In genomic region chr3:78029775-78030174, GRCh38 we compare ENCODE assay signal across 22 cellular contexts.
DNase-seq lines count a peak whose midpoint lies in the region; ATAC-seq and TF ChIP-seq lines count a peak whose summit lies in the region.
"Had no signal": no experiment of that assay in that cellular context is flagged by ENCODE, and none has a peak within 500 bp of the region (broad histone marks: within the 10 kb centered on the region; RNA-seq: fewer than 3 reads in every experiment).

No MANE protein-coding gene starts in this region.

- H3K9me3 Mint-ChIP-seq in chondrocyte (ENCODE audit: low read depth) (no peaks in the 10 kb centered on the region), nephron progenitor cell (peaks cover 5% of the 10 kb centered on the region)

- H3K27me3 Mint-ChIP-seq in chondrocyte (ENCODE audit: low read depth) (no peaks in the 10 kb centered on the region), nephron progenitor cell (ENCODE audit: low read depth, poor library complexity) (peaks cover 2% of the 10 kb centered on the region)

- no peaks in the 10 kb centered on the region for H3K9me3 ChIP-seq in sigmoid colon
- H3K9me3 ChIP-seq: A549 had no signal

- TF ChIP-seq CTCF in 22Rv1 (IDR thresholded peaks at IDR 0.05) (0 out of 2 replicates have a peak, but pooled peaks have one; percentile 5), chondrocyte (IDR thresholded peaks at IDR 0.05) (peak; percentile 13), nephron progenitor cell (IDR thresholded peaks at IDR 0.05) (no peak), sigmoid colon (IDR thresholded peaks at IDR 0.05) (no peak)

- H3K36me3 Mint-ChIP-seq in chondrocyte (ENCODE audit: low read depth) (no peaks in the 10 kb centered on the region), nephron progenitor cell (ENCODE audit: low read depth) (no peaks in the 10 kb centered on the region)
- H3K36me3 Mint-ChIP-seq: CD8-positive, alpha-beta T cell had no signal

- H3K27ac Mint-ChIP-seq in chondrocyte (ENCODE audit: unreplicated experiment) (no peak overlapping the region), nephron progenitor cell (no peak overlapping the region)
- H3K27ac Mint-ChIP-seq: CD8-positive, alpha-beta T cell had no signal

- intact Hi-C loops in sigmoid colon (cut with DNase I): no loop called here

- DNase-seq in H7 (peak; percentile 38), chondrocyte (ENCODE audit: low spot score) (peak; percentile 82), nephron progenitor cell (peak; percentile 2), sigmoid colon (no peak)
- no peak for DNase-seq in activated CD4-positive, alpha-beta T cell treated with anti-CD3 and anti-CD28 coated beads, Interleukin-2, amount 50 U/mL, for 4 hours
- DNase-seq in stimulated activated CD4-positive, alpha-beta T cell treated with anti-CD3 and anti-CD28 coated beads, Interleukin-1b, Interleukin-23, amount 100 ng/mL, for 48 hours: no peak
- DNase-seq: Calu3; CD8-positive, alpha-beta T cell; DMS53; EL; KG1; NCI-H1105 treated with DMSO at 0.1 percent for 48 hours; NCI-H1694; NCI-H2081 treated with DMSO at 0.1 percent for 48 hours; NCI-H748 treated with DMSO at 0.1 percent for 48 hours; OCI-M1; SHP77 had no signal

- ATAC-seq in HG03095 (IDR thresholded peaks at IDR 0.05; ENCODE audit: unreplicated experiment): no peak
- ATAC-seq: A549; CD8-positive, alpha-beta T cell; HCT116 had no signal

- H3K27ac ChIP-seq in 22Rv1: no peak overlapping the region
- H3K27ac ChIP-seq in sigmoid colon: no peak overlapping the region
- H3K27ac ChIP-seq: A549, SK-N-MC had no signal

- H3K4me1 ChIP-seq in sigmoid colon: no peaks in the 10 kb centered on the region
- H3K4me1 ChIP-seq: A549 had no signal

- H3K4me3 ChIP-seq in H7 (ENCODE audit: insufficient read depth, low read depth, low read length) (no peak overlapping the region), sigmoid colon (no peak overlapping the region)
- H3K4me3 ChIP-seq: A549, SK-N-MC had no signal

- H3K36me3 ChIP-seq in H7 (replicated peaks; ENCODE audit: control insufficient read depth, insufficient read depth, low read length) (no peaks in the 10 kb centered on the region), sigmoid colon (no peaks in the 10 kb centered on the region)

- H3K4me1 Mint-ChIP-seq in chondrocyte (ENCODE audit: low read depth) (no peaks in the 10 kb centered on the region), nephron progenitor cell (peaks cover 5% of the 10 kb centered on the region)

- H3K4me3 Mint-ChIP-seq in chondrocyte (ENCODE audit: unreplicated experiment): no peak overlapping the region
- H3K4me3 Mint-ChIP-seq in nephron progenitor cell: no peak overlapping the region
- H3K4me3 Mint-ChIP-seq: CD8-positive, alpha-beta T cell had no signal

- H3K27me3 ChIP-seq in H7 (ENCODE audit: control insufficient read depth, insufficient read depth, low read length) (no peaks in the 10 kb centered on the region), sigmoid colon (no peaks in the 10 kb centered on the region)

- TF ChIP-seq EP300 in sigmoid colon (IDR thresholded peaks at IDR 0.05): no peak

- no peak for TF ChIP-seq POLR2A in sigmoid colon (IDR thresholded peaks at IDR 0.05)

- WGBS in sigmoid colon, 2 donors: 95 to 96% methylated on average over 39 of the region's 39 CpGs

Comparison
In these comparisons a context has a peak if more than half of its experiments do, and no peak if none do; other contexts are left out.
1. CTCF ChIP-seq: peak in 22Rv1 (single experiment) and chondrocyte (single experiment); none in nephron progenitor cell (single experiment) and sigmoid colon (0 of 4).
2. DNase-seq: peak in H7 (single experiment), chondrocyte (single experiment) and nephron progenitor cell (single experiment); none in activated CD4-positive, alpha-beta T cell treated with anti-CD3 and anti-CD28 coated beads, Interleukin-2, amount 50 U/mL, for 4 hours (0 of 2), sigmoid colon (single experiment) and stimulated activated CD4-positive, alpha-beta T cell treated with anti-CD3 and anti-CD28 coated beads, Interleukin-1b, Interleukin-23, amount 100 ng/mL, for 48 hours (single experiment).